Comparison of ENCODE assay signal across 12 cellular contexts in the genomic region with DNA sequence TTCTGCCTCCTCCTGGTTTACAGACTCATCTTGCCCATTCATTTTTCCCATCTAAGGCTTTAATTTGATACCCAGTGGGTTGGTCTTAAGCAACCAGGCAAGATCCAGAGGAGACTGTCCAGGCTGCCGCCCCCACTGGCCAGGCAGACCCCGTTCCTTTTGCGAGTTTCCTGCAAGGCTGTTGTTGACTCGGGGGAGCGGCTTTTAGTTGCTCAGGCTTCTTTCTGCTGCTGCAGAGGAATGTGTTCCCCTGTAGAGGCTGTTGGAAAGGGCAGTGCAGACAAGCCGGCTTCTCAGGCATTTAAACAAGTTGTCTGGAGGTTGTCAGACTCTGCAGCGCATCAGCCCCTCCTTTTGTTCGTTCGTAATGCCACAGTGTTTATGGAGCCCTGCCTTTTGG.
DNase-seq lines count a peak whose midpoint lies in the region; ATAC-seq and TF ChIP-seq lines count a peak whose summit lies in the region.
"Had no signal": no experiment of that assay in that cellular context is flagged by ENCODE, and none has a peak within 500 bp of the region (broad histone marks: within the 10 kb centered on the region; RNA-seq: fewer than 3 reads in every experiment).

No MANE protein-coding gene starts in this region.

- peak overlapping the region; percentile 60 for H3K27ac Mint-ChIP-seq in Calu3 (ENCODE audit: unreplicated experiment)
- peak overlapping the region; percentile 1 for H3K27ac Mint-ChIP-seq in activated T-helper 17 cell treated with anti-CD3 and anti-CD28 coated beads, Interleukin-2, amount 50 U/mL, for 72 hours

- no peak overlapping the region for H3K4me2 ChIP-seq in osteoblast (ENCODE audit: insufficient read depth, low read length)
- H3K4me2 ChIP-seq: KMS-11 had no signal

- H3K4me3 Mint-ChIP-seq in Calu3 (ENCODE audit: low read depth, unreplicated experiment), result no peak overlapping the region
- no peak overlapping the region for H3K4me3 Mint-ChIP-seq in activated T-helper 17 cell treated with anti-CD3 and anti-CD28 coated beads, Interleukin-2, amount 50 U/mL, for 72 hours

- no peaks in the 10 kb centered on the region for H3K36me3 ChIP-seq in osteoblast (ENCODE audit: insufficient read depth, low read length)

- intact Hi-C loops in Calu3 (cut with micrococcal nuclease; ENCODE audit: unreplicated experiment), result no loop called here

- no peaks in the 10 kb centered on the region for H3K27me3 Mint-ChIP-seq in Calu3 (ENCODE audit: unreplicated experiment)
- H3K27me3 Mint-ChIP-seq in activated T-helper 17 cell treated with anti-CD3 and anti-CD28 coated beads, Interleukin-2, amount 50 U/mL, for 72 hours, result no peaks in the 10 kb centered on the region

- peaks cover 10% of the 10 kb centered on the region for H3K4me1 ChIP-seq in osteoblast (ENCODE audit: insufficient read depth, low read length)
- H3K4me1 ChIP-seq: parathyroid adenoma had no signal

- no peak overlapping the region for H2AFZ ChIP-seq in osteoblast (ENCODE audit: low read length)
- H2AFZ ChIP-seq: parathyroid adenoma had no signal

- H3K79me2 ChIP-seq in osteoblast (ENCODE audit: insufficient read depth, low read length), result peaks cover 76% of the 10 kb centered on the region
- H3K79me2 ChIP-seq: parathyroid adenoma had no signal

- DNase-seq in Calu3 (no peak), globus pallidus (ENCODE audit: low spot score) (peak; percentile 57), osteoblast (ENCODE audit: insufficient read length, low spot score, missing footprints) (peak; percentile 72), GM13977 (ENCODE audit: low spot score) (no peak), NCI-H146 (lab: John Stamatoyannopoulos, UW) (no peak)
- DNase-seq: NCI-H446 had no signal

- H3K9me3 Mint-ChIP-seq in Calu3 (ENCODE audit: low read depth, unreplicated experiment), result no peaks in the 10 kb centered on the region
- H3K9me3 Mint-ChIP-seq in activated T-helper 17 cell treated with anti-CD3 and anti-CD28 coated beads, Interleukin-2, amount 50 U/mL, for 72 hours, result no peaks in the 10 kb centered on the region

- CTCF ChIA-PET in Calu3 (lab: Charles Lee), result no interaction called here

- TF ChIP-seq CTCF in Calu3 (IDR thresholded peaks at IDR 0.05; ENCODE audit: unreplicated experiment) (no peak), osteoblast (IDR thresholded peaks at IDR 0.05; ENCODE audit: extremely low read depth, low read depth, low read length) (no peak), GM13977 (IDR thresholded peaks at IDR 0.05; ENCODE audit: extremely low read depth, insufficient read depth, missing control alignments) (no peak)

- no peaks in the 10 kb centered on the region for H3K4me1 Mint-ChIP-seq in Calu3 (ENCODE audit: low read depth, unreplicated experiment)
- peaks cover 21% of the 10 kb centered on the region for H3K4me1 Mint-ChIP-seq in activated T-helper 17 cell treated with anti-CD3 and anti-CD28 coated beads, Interleukin-2, amount 50 U/mL, for 72 hours

- H3K9me3 ChIP-seq in osteoblast (ENCODE audit: low read depth, low read length), result no peaks in the 10 kb centered on the region

- no peaks in the 10 kb centered on the region for H3K27me3 ChIP-seq in osteoblast (ENCODE audit: insufficient read depth, low read length)

- H3K36me3 Mint-ChIP-seq in Calu3 (ENCODE audit: insufficient read depth, unreplicated experiment), result peaks cover 17% of the 10 kb centered on the region
- peaks cover 22% of the 10 kb centered on the region for H3K36me3 Mint-ChIP-seq in activated T-helper 17 cell treated with anti-CD3 and anti-CD28 coated beads, Interleukin-2, amount 50 U/mL, for 72 hours (ENCODE audit: low read depth)

- ATAC-seq in activated T-helper 17 cell treated with anti-CD3 and anti-CD28 coated beads, Interleukin-2, amount 50 U/mL, for 72 hours (replicated peaks), result no peak
- ATAC-seq in HG02981 (IDR thresholded peaks at IDR 0.05; ENCODE audit: unreplicated experiment) (no peak), HG03565 (IDR thresholded peaks at IDR 0.05; ENCODE audit: unreplicated experiment) (no peak)
- ATAC-seq: Right ventricle myocardium inferior had no signal

- H3K27ac ChIP-seq in osteoblast (ENCODE audit: low read depth, low read length), result no peak overlapping the region
- H3K27ac ChIP-seq: KMS-11, parathyroid adenoma had no signal

- in situ Hi-C loops in GM13977 (cut with MboI; ENCODE audit: low pct_unique_long_range_greater_than_20kb, low sequenced_read_pairs, unreplicated experiment), result no loop called here

- BruUV-seq in Calu3 (replicated peaks; lab: Mats Ljungman, UMichigan), result no TSS peak

- no peak overlapping the region for H3K4me3 ChIP-seq in osteoblast (ENCODE audit: insufficient read depth, low read length)

- peaks cover 6% of the 10 kb centered on the region for H4K20me1 ChIP-seq in osteoblast (ENCODE audit: insufficient read depth, low read length)

Comparison
In these comparisons a context has a peak if more than half of its experiments do, and no peak if none do; other contexts are left out.
1. DNase-seq: peak in globus pallidus (single experiment) and osteoblast (single experiment); none in Calu3 (single experiment), GM13977 (single experiment) and NCI-H146 (single experiment).